Comparison of ENCODE assay signal across 14 cellular contexts in genomic region chr1:111873460-111873859, GRCh38.
DNase-seq lines count a peak whose midpoint lies in the region; ATAC-seq and TF ChIP-seq lines count a peak whose summit lies in the region.
"Had no signal": no experiment of that assay in that cellular context is flagged by ENCODE, and none has a peak within 500 bp of the region (broad histone marks: within the 10 kb centered on the region; RNA-seq: fewer than 3 reads in every experiment).

No MANE protein-coding gene starts in this region.

- H3K9me3 ChIP-seq in left ventricle myocardium inferior (replicated peaks) (no peaks in the 10 kb centered on the region), right atrium auricular region (no peaks in the 10 kb centered on the region)
- H3K9me3 ChIP-seq: BLaER1 had no signal

- H3K27ac ChIP-seq in left ventricle myocardium inferior (replicated peaks) (peak overlapping the region; percentile 12), right atrium auricular region (no peak overlapping the region)
- H3K27ac ChIP-seq: BLaER1 had no signal

- DNase-seq in DMS79 treated with DMSO at 0.1 percent for 48 hours (lab: John Stamatoyannopoulos, UW) = peak; percentile 46
- no peak for DNase-seq in DMS79 (lab: John Stamatoyannopoulos, UW)
- DNase-seq in left ventricle myocardium inferior = no peak
- no peak for DNase-seq in right atrium auricular region (ENCODE audit: low spot score)
- DNase-seq in NCI-H526 treated with DMSO at 0.1 percent for 48 hours (lab: John Stamatoyannopoulos, UW) = peak; percentile 78
- DNase-seq in NCI-H2081 (lab: John Stamatoyannopoulos, UW) = no peak
- DNase-seq: 8988T; CD4-positive, alpha-beta memory T cell; DMS53; GDM1; HCEC 1CT had no signal

- intact Hi-C loops in left ventricle myocardium inferior (cut with micrococcal nuclease) = no loop called here

- H3K4me1 ChIP-seq in left ventricle myocardium inferior (peaks cover 57% of the 10 kb centered on the region), right atrium auricular region (peaks cover 0 to 30% of the 10 kb centered on the region in 2 donors)
- H3K4me1 ChIP-seq: BLaER1 had no signal

- H3K4me3 ChIP-seq in left ventricle myocardium inferior (no peak overlapping the region), right atrium auricular region (no peak overlapping the region)
- H3K4me3 ChIP-seq: BLaER1, GM23338 had no signal

- H3K27me3 ChIP-seq in left ventricle myocardium inferior (ENCODE audit: low read depth) (no peaks in the 10 kb centered on the region), right atrium auricular region (no peaks in the 10 kb centered on the region)
- H3K27me3 ChIP-seq: BLaER1 had no signal

- H3K36me3 ChIP-seq in left ventricle myocardium inferior (no peaks in the 10 kb centered on the region), right atrium auricular region (no peaks in the 10 kb centered on the region)
- H3K36me3 ChIP-seq: BLaER1 had no signal

- TF ChIP-seq CTCF in left ventricle myocardium inferior (IDR thresholded peaks at IDR 0.05; ENCODE audit: borderline replicate concordance) (no peak), right atrium auricular region (IDR thresholded peaks at IDR 0.05) (no peak)

- no peak for ATAC-seq in GM18909 (IDR thresholded peaks at IDR 0.05; ENCODE audit: poor library complexity, unreplicated experiment)
- ATAC-seq: GM23338 had no signal

Comparison
In these comparisons a context has a peak if more than half of its experiments do, and no peak if none do; other contexts are left out.
1. DNase-seq: peak in DMS79 treated with DMSO at 0.1 percent for 48 hours (single experiment) and NCI-H526 treated with DMSO at 0.1 percent for 48 hours (single experiment); none in DMS79 (single experiment), left ventricle myocardium inferior (single experiment), right atrium auricular region (single experiment) and NCI-H2081 (0 of 2).